In the genomic region with DNA sequence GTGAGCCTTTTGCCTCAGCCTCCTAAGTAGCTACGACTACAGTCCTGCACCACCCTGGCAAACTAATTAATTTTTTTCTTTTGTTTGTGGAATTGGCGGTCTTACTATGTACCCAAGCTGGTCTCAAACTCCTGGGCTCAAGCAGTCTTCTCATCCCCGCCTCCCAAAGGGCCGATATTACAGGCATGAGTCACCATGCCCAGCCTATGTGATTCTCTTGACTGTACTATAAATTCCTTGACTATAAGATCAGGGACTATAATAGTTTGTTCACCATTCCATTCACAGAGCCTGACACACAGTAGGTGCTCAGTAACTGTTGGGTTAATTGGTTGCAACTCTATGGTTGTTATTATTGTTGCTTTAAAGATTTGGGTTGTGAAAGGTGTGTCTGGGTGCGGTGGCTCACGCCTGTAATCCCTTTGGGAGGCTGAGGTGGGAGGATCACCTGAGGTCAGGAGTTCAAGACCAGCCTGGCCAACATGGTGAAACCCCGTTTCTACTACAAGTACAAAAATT, we compare ENCODE assay signal across 17 cellular contexts. TPM values are rescaled to one million over a fixed set of nuclear protein-coding genes. Genes with fewer than 3 reads are reported as not detected.
A peak's percentile ranks its signal among the peaks of the same experiment; 100 is the strongest.
DNase-seq lines count a peak whose midpoint lies in the region; ATAC-seq, FAIRE-seq and TF ChIP-seq lines count a peak whose summit lies in the region.
"Had no signal": no experiment of that assay in that cellular context is flagged by ENCODE, and none has a peak within 500 bp of the region (broad histone marks: within the 10 kb centered on the region; RNA-seq: fewer than 3 reads in every experiment).

No MANE protein-coding gene starts in this region.

- ATAC-seq in left colon: peak; percentile 72
- no peak for ATAC-seq in activated CD8-positive, alpha-beta T cell treated with anti-CD3 and anti-CD28 coated beads, Interleukin-2, amount 10 ng/mL, durations not matched to agents 7 days and 5 days

- no peaks in the 10 kb centered on the region for H3K9me3 ChIP-seq in ascending aorta

- no peaks in the 10 kb centered on the region for H3K9me3 Mint-ChIP-seq in activated CD8-positive, alpha-beta T cell treated with anti-CD3 and anti-CD28 coated beads, Interleukin-2, amount 10 ng/mL, durations not matched to agents 7 days and 5 days (ENCODE audit: insufficient read depth)
- H3K9me3 Mint-ChIP-seq: activated T-helper 1 cell treated with anti-CD3 and anti-CD28 coated beads, Interleukin-12 subunit alpha, Interleukin-12 subunit beta, Interleukin-2, Interleukin-4 antibody, amounts not matched to agents 30 ng/mL and 10 ng/mL and 1 ng/mL, durations not matched to agents 14 hours and 24 hours and 36 hours had no signal

- no peak overlapping the region for H3K4me3 Mint-ChIP-seq in activated CD8-positive, alpha-beta T cell treated with anti-CD3 and anti-CD28 coated beads, Interleukin-2, amount 10 ng/mL, durations not matched to agents 7 days and 5 days
- H3K4me3 Mint-ChIP-seq: activated T-helper 1 cell treated with anti-CD3 and anti-CD28 coated beads, Interleukin-12 subunit alpha, Interleukin-12 subunit beta, Interleukin-2, Interleukin-4 antibody, amounts not matched to agents 30 ng/mL and 10 ng/mL and 1 ng/mL, durations not matched to agents 14 hours and 24 hours and 36 hours had no signal

- DNase-seq in AG08395 (ENCODE audit: low spot score) (peak; percentile 3), LHCN-M2 (ENCODE audit: low read depth) (peak; percentile 42), bronchial epithelial cell (ENCODE audit: low read depth) (peak; percentile 55), left colon (no peak), ascending aorta (ENCODE audit: low spot score in 2 of 2) (no peak), MV-4-11 (lab: John Stamatoyannopoulos, UW) (no peak), islet precursor cell (no peak)
- DNase-seq in activated CD8-positive, alpha-beta T cell treated with anti-CD3 and anti-CD28 coated beads, Interleukin-2, amount 10 ng/mL, durations not matched to agents 7 days and 5 days: no peak
- DNase-seq: activated CD4-positive, alpha-beta T cell treated with anti-CD3 and anti-CD28 coated beads for 48 hours; DMS79 treated with DMSO at 0.1 percent for 48 hours; posterior cingulate gyrus; stimulated activated CD8-positive, alpha-beta memory T cell treated with anti-CD3 and anti-CD28 coated beads, Interleukin-4, amount 100 ng/mL, for 48 hours had no signal

- peaks cover 18% of the 10 kb centered on the region for H3K36me3 Mint-ChIP-seq in activated CD8-positive, alpha-beta T cell treated with anti-CD3 and anti-CD28 coated beads, Interleukin-2, amount 10 ng/mL, durations not matched to agents 7 days and 5 days (ENCODE audit: low read depth)

- H3K27ac ChIP-seq in ascending aorta: no peak overlapping the region
- H3K27ac ChIP-seq: cardiac muscle cell, HL-60 had no signal

- intact Hi-C loops in left colon (cut with DNase I, micrococcal nuclease): no loop called here
- intact Hi-C loops in ascending aorta (cut with DNase I): no loop called here

- H3K4me3 ChIP-seq in bronchial epithelial cell (ENCODE audit: low read depth, low read length) (no peak overlapping the region), ascending aorta (no peak overlapping the region)
- H3K4me3 ChIP-seq: cardiac muscle cell had no signal

- CTCF ChIA-PET in activated CD8-positive, alpha-beta T cell treated with anti-CD3 and anti-CD28 coated beads, Interleukin-2, amount 10 ng/mL, durations not matched to agents 7 days and 5 days (lab: Charles Lee): no interaction called here

- H3K4me1 Mint-ChIP-seq in activated CD8-positive, alpha-beta T cell treated with anti-CD3 and anti-CD28 coated beads, Interleukin-2, amount 10 ng/mL, durations not matched to agents 7 days and 5 days (ENCODE audit: low read depth): peaks cover 8% of the 10 kb centered on the region

- H3K27me3 ChIP-seq in bronchial epithelial cell (ENCODE audit: control insufficient read depth, insufficient read depth, low read length): no peaks in the 10 kb centered on the region
- H3K27me3 ChIP-seq in ascending aorta: no peaks in the 10 kb centered on the region
- H3K27me3 ChIP-seq: cardiac muscle cell had no signal

- no peak for TF ChIP-seq CTCF in bronchial epithelial cell (IDR thresholded peaks at IDR 0.05; ENCODE audit: insufficient read depth, low read length, severe bottlenecking)
- no peak for TF ChIP-seq CTCF in ascending aorta (IDR thresholded peaks at IDR 0.05)

- no peak for FAIRE-seq in bronchial epithelial cell (lab: Jason Lieb, UNC)
- FAIRE-seq: endothelial cell of umbilical vein, GM12892 had no signal

- no peaks in the 10 kb centered on the region for H3K4me1 ChIP-seq in ascending aorta

- H3K27ac Mint-ChIP-seq in activated CD8-positive, alpha-beta T cell treated with anti-CD3 and anti-CD28 coated beads, Interleukin-2, amount 10 ng/mL, durations not matched to agents 7 days and 5 days: no peak overlapping the region
- H3K27ac Mint-ChIP-seq: activated T-helper 1 cell treated with anti-CD3 and anti-CD28 coated beads, Interleukin-12 subunit alpha, Interleukin-12 subunit beta, Interleukin-2, Interleukin-4 antibody, amounts not matched to agents 30 ng/mL and 10 ng/mL and 1 ng/mL, durations not matched to agents 14 hours and 24 hours and 36 hours had no signal

- POLR2A ChIA-PET in activated CD8-positive, alpha-beta T cell treated with anti-CD3 and anti-CD28 coated beads, Interleukin-2, amount 10 ng/mL, durations not matched to agents 7 days and 5 days (lab: Charles Lee): no interaction called here

- no peaks in the 10 kb centered on the region for H3K27me3 Mint-ChIP-seq in activated CD8-positive, alpha-beta T cell treated with anti-CD3 and anti-CD28 coated beads, Interleukin-2, amount 10 ng/mL, durations not matched to agents 7 days and 5 days (ENCODE audit: low read depth)

- peaks cover 1% of the 10 kb centered on the region for H3K36me3 ChIP-seq in bronchial epithelial cell (ENCODE audit: control insufficient read depth, insufficient read depth, low read length)
- peaks cover 0 to 7% of the 10 kb centered on the region in 2 donors for H3K36me3 ChIP-seq in ascending aorta

RNA-seq across cellular contexts. Expression of gene DAP3, which starts 17.3 kb away (rescaled TPM):
- total RNA-seq in LHCN-M2 (2014; rRNA removed): 78.7 and 79.4 TPM in 2 replicates
- 78.4 TPM for polyA plus RNA-seq in LHCN-M2 (2012)
- total RNA-seq in bronchial epithelial cell: 53.6 and 71.1 TPM in 2 replicates
- total RNA-seq in left colon: 10 to 100 TPM; 67.2 to 84.3 TPM
- total RNA-seq in activated CD8-positive, alpha-beta T cell treated with anti-CD3 and anti-CD28 coated beads, Interleukin-2, amount 10 ng/mL, durations not matched to agents 7 days and 5 days: 100 to 1,000 TPM; 120 to 135 TPM
- total RNA-seq in ascending aorta: 47.4 TPM

RNA-seq across cellular contexts. Expression of gene YY1AP1, which starts 17.6 kb away (rescaled TPM):
- total RNA-seq in LHCN-M2 (2014; rRNA removed): 31.0 and 35.4 TPM in 2 replicates
- 28.9 TPM for polyA plus RNA-seq in LHCN-M2 (2012)
- 24.0 and 36.6 TPM in 2 replicates for total RNA-seq in bronchial epithelial cell
- 10 to 100 TPM; 52.4 to 61.7 TPM for total RNA-seq in left colon
- 10 to 100 TPM; 63.8 to 68.9 TPM for total RNA-seq in activated CD8-positive, alpha-beta T cell treated with anti-CD3 and anti-CD28 coated beads, Interleukin-2, amount 10 ng/mL, durations not matched to agents 7 days and 5 days
- total RNA-seq in ascending aorta: 24.2 TPM

Comparison
In these comparisons a context has a peak if more than half of its experiments do, and no peak if none do; other contexts are left out.
1. DNase-seq: peak in AG08395 (single experiment), LHCN-M2 (single experiment) and bronchial epithelial cell (single experiment); none in left colon (0 of 2), activated CD8-positive, alpha-beta T cell treated with anti-CD3 and anti-CD28 coated beads, Interleukin-2, amount 10 ng/mL, durations not matched to agents 7 days and 5 days (single experiment), ascending aorta (0 of 2), MV-4-11 (single experiment) and islet precursor cell (single experiment).